In genomic region chr16:31170077-31170476, GRCh38 we compare ENCODE assay signal across 5 cellular contexts. TPM values are rescaled to one million over a fixed set of nuclear protein-coding genes. Genes with fewer than 3 reads are reported as not detected.
"Had no signal": no experiment of that assay in that cellular context is flagged by ENCODE, and none has a peak within 500 bp of the region (broad histone marks: within the 10 kb centered on the region; RNA-seq: fewer than 3 reads in every experiment).

No MANE protein-coding gene starts in this region.

RNA-seq across cellular contexts. Expression of gene PRSS8, which starts 34.5 kb away (rescaled TPM):
- total RNA-seq: activated B cell treated with CpG ODN at 0.5 μM for 24 hours; activated CD4-positive, alpha-beta T cell treated with anti-CD3 and anti-CD28 coated beads, Interleukin-2, amount 10 ng/mL, durations not matched to agents 24 days and 14 days; activated T-helper 1 cell treated with anti-CD3 and anti-CD28 coated beads, Interleukin-12 subunit alpha, Interleukin-12 subunit beta, Interleukin-2, Interleukin-4 antibody, amounts not matched to agents 30 ng/mL and 10 ng/mL and 1 ng/mL, durations not matched to agents 14 hours and 24 hours and 36 hours; ascending aorta had no signal

RNA-seq across cellular contexts. Expression of gene TRIM72, which starts 43.8 kb away (rescaled TPM):
- total RNA-seq: ascending aorta, esophagus squamous epithelium had no signal
